In genomic region chr4:83473966-83474365, GRCh38 we compare ENCODE assay signal across 2 cellular contexts.
TF ChIP-seq lines count a peak whose summit lies in the region.

No MANE protein-coding gene starts in this region.

TF ChIP-seq in A549, 52 proteins besides CTCF, POLR2A, EP300 and RAD21:
- TF ChIP-seq BCL3 (IDR thresholded peaks at IDR 0.05) (no peak), ZC3H11A (IDR thresholded peaks at IDR 0.05) (peak; percentile 65)

TF ChIP-seq in HEK293, 187 proteins besides CTCF, POLR2A, EP300 and RAD21 (continues in another document):
- TF ChIP-seq ZNF292 (tag by site-specific recombination; IDR thresholded peaks at IDR 0.05; ENCODE audit: borderline replicate concordance, low read depth) (peak; percentile 63; the same call in 1 of the 2 replicates), OSR2 (tag by site-specific recombination; IDR thresholded peaks at IDR 0.05) (no peak), ZNF398 (tag by site-specific recombination; IDR thresholded peaks at IDR 0.05) (no peak), ZNF623 (tag by site-specific recombination; IDR thresholded peaks at IDR 0.05) (peak; percentile 76), ZNF560 (tag by site-specific recombination; IDR thresholded peaks at IDR 0.05; ENCODE audit: borderline replicate concordance) (peak; percentile 87), ZNF202 (tag by site-specific recombination; IDR thresholded peaks at IDR 0.05; ENCODE audit: borderline replicate concordance) (peak; percentile 58; the same call in 1 of the 2 replicates), ZNF221 (tag by site-specific recombination; IDR thresholded peaks at IDR 0.05; ENCODE audit: borderline replicate concordance) (no peak; the same call in 1 of the 2 replicates), ZNF768 (tag by site-specific recombination; IDR thresholded peaks at IDR 0.05) (no peak), ZNF239 (tag by site-specific recombination; IDR thresholded peaks at IDR 0.05) (no peak), GLI2 (tag by site-specific recombination; IDR thresholded peaks at IDR 0.05; ENCODE audit: borderline replicate concordance, low read depth) (peak; percentile 43; the same call in 1 of the 2 replicates), ZNF558 (tag by site-specific recombination; IDR thresholded peaks at IDR 0.05) (peak; percentile 81; the same call in 1 of the 2 replicates), ZFP37 (tag by site-specific recombination; IDR thresholded peaks at IDR 0.05) (peak; percentile 79), ZSCAN5A (tag by site-specific recombination; IDR thresholded peaks at IDR 0.05) (no peak), ZNF624 (tag by site-specific recombination; IDR thresholded peaks at IDR 0.05) (no peak), ZNF433 (tag by site-specific recombination; IDR thresholded peaks at IDR 0.05; ENCODE audit: low read depth) (peak; percentile 53; the same call in 1 of the 2 replicates), ZNF488 (tag by site-specific recombination; IDR thresholded peaks at IDR 0.05) (no peak), ZNF311 (tag by site-specific recombination; IDR thresholded peaks at IDR 0.05; ENCODE audit: borderline replicate concordance) (no peak), TSHZ1 (tag by site-specific recombination; IDR thresholded peaks at IDR 0.05; ENCODE audit: borderline replicate concordance) (peak; percentile 40; the same call in 1 of the 2 replicates), ZNF19 (tag by site-specific recombination; IDR thresholded peaks at IDR 0.05; ENCODE audit: low read depth) (0 out of 2 replicates have a peak, but pooled peaks have one; percentile 26), ZNF426 (tag by site-specific recombination; IDR thresholded peaks at IDR 0.05) (peak; percentile 87), ZNF549 (tag by site-specific recombination; IDR thresholded peaks at IDR 0.05) (no peak), KLF7 (tag by site-specific recombination; IDR thresholded peaks at IDR 0.05; ENCODE audit: borderline replicate concordance) (0 out of 2 replicates have a peak, but pooled peaks have one; percentile 29), ZNF266 (tag by site-specific recombination; IDR thresholded peaks at IDR 0.05; ENCODE audit: low read depth) (peak; percentile 76), ZNF518A (tag by site-specific recombination; conservative IDR thresholded peaks at IDR 0.05; ENCODE audit: low read depth) (peak; percentile 92), ZBTB20 (tag by site-specific recombination; IDR thresholded peaks at IDR 0.05) (no peak), ZNF280D (tag by site-specific recombination; IDR thresholded peaks at IDR 0.05) (no peak), ZNF501 (tag by site-specific recombination; IDR thresholded peaks at IDR 0.05) (peak; percentile 56; the same call in 1 of the 2 replicates), ZNF629 (tag by site-specific recombination; IDR thresholded peaks at IDR 0.05) (no peak), ZNF677 (tag by site-specific recombination; IDR thresholded peaks at IDR 0.05) (no peak), ZNF514 (tag by site-specific recombination; IDR thresholded peaks at IDR 0.05) (no peak), ZNF394 (tag by site-specific recombination; IDR thresholded peaks at IDR 0.05; ENCODE audit: borderline replicate concordance) (peak; percentile 96), ZSCAN23 (tag by site-specific recombination; IDR thresholded peaks at IDR 0.05) (no peak), SP2 (tag by site-specific recombination; IDR thresholded peaks at IDR 0.05) (no peak), SCRT1 (tag by site-specific recombination; IDR thresholded peaks at IDR 0.05; ENCODE audit: borderline replicate concordance) (no peak), ZNF449 (tag by site-specific recombination; IDR thresholded peaks at IDR 0.05) (no peak), ZNF555 (tag by site-specific recombination; conservative IDR thresholded peaks at IDR 0.05) (peak; percentile 80), ZNF785 (tag by site-specific recombination; IDR thresholded peaks at IDR 0.05) (no peak), ZXDB (tag by site-specific recombination; IDR thresholded peaks at IDR 0.05) (peak; percentile 76; the same call in 1 of the 2 replicates)
